In genomic region chr10:43112608-43112961, GRCh38 we compare ENCODE assay signal across 15 cellular contexts. TPM values are rescaled to one million over a fixed set of nuclear protein-coding genes. Genes with fewer than 3 reads are reported as not detected.
DNase-seq lines count a peak whose midpoint lies in the region; ATAC-seq lines count a peak whose summit lies in the region.
"Had no signal": no experiment of that assay in that cellular context is flagged by ENCODE, and none has a peak within 500 bp of the region (broad histone marks: within the 10 kb centered on the region; RNA-seq: fewer than 3 reads in every experiment).

No MANE protein-coding gene starts in this region.

- H3K36me3 Mint-ChIP-seq in dendritic cell treated with granulocyte-macrophage colony-stimulating factor and Interleukin-4, amounts not matched to agents 40 ng/mL and 50 ng/mL, for 4 days (ENCODE audit: low read depth), result no peaks in the 10 kb centered on the region
- H3K36me3 Mint-ChIP-seq: CD4-positive, CD25-positive, alpha-beta regulatory T cell; CD8-positive, alpha-beta T cell had no signal

- H3K27me3 Mint-ChIP-seq in dendritic cell treated with granulocyte-macrophage colony-stimulating factor and Interleukin-4, amounts not matched to agents 40 ng/mL and 50 ng/mL, for 4 days, result peaks cover 5% of the 10 kb centered on the region
- H3K27me3 Mint-ChIP-seq: B cell; CD4-positive, CD25-positive, alpha-beta regulatory T cell had no signal

- no peaks in the 10 kb centered on the region for H3K9me3 Mint-ChIP-seq in dendritic cell treated with granulocyte-macrophage colony-stimulating factor and Interleukin-4, amounts not matched to agents 40 ng/mL and 50 ng/mL, for 4 days
- H3K9me3 Mint-ChIP-seq: CD4-positive, CD25-positive, alpha-beta regulatory T cell; CD8-positive, alpha-beta T cell; GM23338; H9 had no signal

- H3K4me1 Mint-ChIP-seq in dendritic cell treated with granulocyte-macrophage colony-stimulating factor and Interleukin-4, amounts not matched to agents 40 ng/mL and 50 ng/mL, for 4 days (ENCODE audit: low read depth), result peaks cover 42% of the 10 kb centered on the region
- H3K4me1 Mint-ChIP-seq: B cell, GM23338 had no signal

- DNase-seq in cardiac septum (ENCODE audit: low spot score) (peak; percentile 68), left cardiac atrium (no peak), posterior vena cava (ENCODE audit: low spot score) (peak; percentile 56), COLO668 (lab: John Stamatoyannopoulos, UW; ENCODE audit: unreplicated experiment) (no peak), NCI-H748 (lab: John Stamatoyannopoulos, UW; ENCODE audit: unreplicated experiment) (no peak)
- DNase-seq: CD4-positive, CD25-positive, alpha-beta regulatory T cell; CD8-positive, alpha-beta T cell; DMS 273 treated with DMSO at 0.1 percent for 48 hours; DMS79 treated with DMSO at 0.1 percent for 48 hours; GF-D8; H9 had no signal

- intact Hi-C loops in cardiac septum (cut with DNase I), result no loop called here
- intact Hi-C loops in left cardiac atrium (cut with DNase I), result no loop called here
- intact Hi-C loops in dendritic cell treated with granulocyte-macrophage colony-stimulating factor and Interleukin-4, amounts not matched to agents 40 ng/mL and 50 ng/mL, for 4 days (cut with micrococcal nuclease), result no loop called here
- intact Hi-C loops in posterior vena cava (cut with DNase I), result no loop called here

- H3K4me3 Mint-ChIP-seq in dendritic cell treated with granulocyte-macrophage colony-stimulating factor and Interleukin-4, amounts not matched to agents 40 ng/mL and 50 ng/mL, for 4 days, result no peak overlapping the region
- H3K4me3 Mint-ChIP-seq: B cell; CD8-positive, alpha-beta T cell; GM23338; H9 had no signal

- no peak for ATAC-seq in left cardiac atrium
- ATAC-seq: CD8-positive, alpha-beta T cell; GM23338; HCT116 had no signal

- H3K27ac Mint-ChIP-seq in dendritic cell treated with granulocyte-macrophage colony-stimulating factor and Interleukin-4, amounts not matched to agents 40 ng/mL and 50 ng/mL, for 4 days, result peak overlapping the region; percentile 16
- H3K27ac Mint-ChIP-seq: B cell; CD8-positive, alpha-beta T cell; GM23338; H9 had no signal

RNA-seq across cellular contexts. Expression of gene CSGALNACT2, which starts 25.7 kb away (rescaled TPM):
- 14.2 TPM for total RNA-seq in cardiac septum
- 10 to 100 TPM; 12.0 to 17.0 TPM for total RNA-seq in left cardiac atrium
- total RNA-seq in posterior vena cava, result 10 to 100 TPM; 31.1 to 31.8 TPM

RNA-seq across cellular contexts. Expression of gene RET, which starts 35.7 kb away (rescaled TPM):
- total RNA-seq in cardiac septum (0.94 TPM), left cardiac atrium (1 to 10 TPM in 1 of 2 donors, under 1 TPM in 1; 0.84 to 6.1 TPM), posterior vena cava (1 to 10 TPM; 1.0 to 1.3 TPM)
- total RNA-seq: CD8-positive, alpha-beta T cell had no signal

Comparison
In these comparisons a context has a peak if more than half of its experiments do, and no peak if none do; other contexts are left out.
1. DNase-seq: peak in cardiac septum (single experiment) and posterior vena cava (single experiment); none in left cardiac atrium (single experiment), COLO668 (single experiment) and NCI-H748 (single experiment).